Comparison of ENCODE assay signal across 27 cellular contexts in the genomic region with DNA sequence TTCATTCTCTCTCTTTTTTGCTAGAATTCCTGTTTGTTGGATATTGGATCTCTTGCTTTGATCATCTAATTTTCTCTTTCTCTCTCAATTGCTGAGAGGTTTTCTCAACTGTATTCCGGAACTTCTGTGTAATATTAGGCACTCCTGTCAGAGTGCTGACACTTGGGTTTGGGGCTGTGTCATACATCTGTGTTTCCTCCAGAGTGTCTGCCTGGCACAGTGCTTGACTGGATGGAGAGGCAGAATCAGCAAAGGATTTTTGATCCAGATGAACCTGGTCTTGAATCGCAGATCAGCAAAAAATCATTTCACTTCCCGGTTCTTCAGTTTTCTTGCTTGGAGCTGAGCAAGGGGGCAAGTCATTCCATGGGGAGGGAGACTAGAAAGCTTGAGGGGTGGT.
A peak's percentile ranks its signal among the peaks of the same experiment; 100 is the strongest.
DNase-seq lines count a peak whose midpoint lies in the region; ATAC-seq and TF ChIP-seq lines count a peak whose summit lies in the region.
"Had no signal": no experiment of that assay in that cellular context is flagged by ENCODE, and none has a peak within 500 bp of the region (broad histone marks: within the 10 kb centered on the region; RNA-seq: fewer than 3 reads in every experiment).

No MANE protein-coding gene starts in this region.

- H3K9me3 Mint-ChIP-seq in activated naive CD8-positive, alpha-beta T cell treated with anti-CD3 and anti-CD28 coated beads, Interleukin-2, amount 50 U/mL, for 24 hours = peaks cover 19% of the 10 kb centered on the region
- peaks cover 17% of the 10 kb centered on the region for H3K9me3 Mint-ChIP-seq in activated naive CD8-positive, alpha-beta T cell treated with anti-CD3 and anti-CD28 coated beads for 36 hours
- peaks cover 16 to 17% of the 10 kb centered on the region in 2 donors for H3K9me3 Mint-ChIP-seq in stimulated activated naive B cell treated with anti-CD40 and anti-IgM and Interleukin-4, amounts not matched to agents 10 μg/mL and 1 μg/mL and 100 μg/mL, for 72 hours

- no peak for TF ChIP-seq CTCF in OCI-LY3 (IDR thresholded peaks at IDR 0.05; ENCODE audit: low read depth, low read length)

- H4K20me1 ChIP-seq in OCI-LY3 (ENCODE audit: insufficient read depth, low read length) = no peaks in the 10 kb centered on the region

- no peaks in the 10 kb centered on the region for H3K79me2 ChIP-seq in OCI-LY3 (ENCODE audit: low read length)

- intact Hi-C loops in left ventricle myocardium superior (cut with micrococcal nuclease) = no loop called here

- ATAC-seq in activated naive CD8-positive, alpha-beta T cell treated with anti-CD3 and anti-CD28 coated beads, Interleukin-2, amount 50 U/mL, for 24 hours = no peak
- ATAC-seq in left ventricle myocardium superior (peak; percentile 74), SK-N-SH treated with all-trans-retinoic acid at 6 μM for 48 hours (no peak)
- no peak for ATAC-seq in stimulated activated naive B cell treated with anti-CD40 and anti-IgM and Interleukin-4, amounts not matched to agents 10 μg/mL and 1 μg/mL and 100 μg/mL, for 72 hours (replicated peaks)
- ATAC-seq: HCT116; naive thymus-derived CD4-positive, alpha-beta T cell; Panc1 had no signal

- H3K27ac ChIP-seq in OCI-LY3 (ENCODE audit: low read length) = peak overlapping the region; percentile 95; the same call in 1 of the 2 replicates
- H3K27ac ChIP-seq: suprapubic skin had no signal

- no peak for DNase-seq in activated naive CD8-positive, alpha-beta T cell treated with anti-CD3 and anti-CD28 coated beads, Interleukin-2, amount 50 U/mL, for 24 hours
- no peak for DNase-seq in activated naive CD8-positive, alpha-beta T cell treated with anti-CD3 and anti-CD28 coated beads for 36 hours
- DNase-seq in left ventricle myocardium superior = no peak
- no peak for DNase-seq in stimulated activated naive B cell treated with anti-CD40 and anti-IgM and Interleukin-4, amounts not matched to agents 10 μg/mL and 1 μg/mL and 100 μg/mL, for 72 hours
- no peak for DNase-seq in stimulated activated CD4-positive, alpha-beta T cell treated with anti-CD3 and anti-CD28 coated beads, Interleukin-4, amount 100 ng/mL, for 4 hours
- no peak for DNase-seq in pons (ENCODE audit: low spot score)
- DNase-seq: activated CD4-positive, alpha-beta T cell treated with anti-CD3 and anti-CD28 coated beads for 1 hour; activated naive CD8-positive, alpha-beta T cell treated with anti-CD3 and anti-CD28 coated beads, Interleukin-2, amount 10 ng/mL, durations not matched to agents 7 days and 5 days; caudate nucleus; DMS 273 treated with DMSO at 0.1 percent for 48 hours; effector memory CD4-positive, alpha-beta T cell; midbrain; naive thymus-derived CD4-positive, alpha-beta T cell; NCI-H1417 treated with DMSO at 0.1 percent for 48 hours; NCI-H2029 treated with DMSO at 0.1 percent for 48 hours; NCI-H526; NK-92 treated with Interleukin-12 subunit alpha and Interleukin-12 subunit beta, amount 100 ng/mL, for 24 hours; SHP77 treated with DMSO at 0.1 percent for 48 hours; stimulated activated naive CD4-positive, alpha-beta T cell had no signal

- H3K36me3 ChIP-seq in OCI-LY3 (replicated peaks; ENCODE audit: low read depth, low read length) = peaks cover 22% of the 10 kb centered on the region
- H3K36me3 ChIP-seq: suprapubic skin had no signal

- H3K27me3 ChIP-seq in OCI-LY3 (ENCODE audit: low read depth, low read length) = peaks cover 20% of the 10 kb centered on the region; the same call in 1 of the 2 replicates
- H3K27me3 ChIP-seq: suprapubic skin had no signal

- H3K27ac Mint-ChIP-seq in activated naive CD8-positive, alpha-beta T cell treated with anti-CD3 and anti-CD28 coated beads, Interleukin-2, amount 50 U/mL, for 24 hours = peak overlapping the region; percentile 3
- no peak overlapping the region for H3K27ac Mint-ChIP-seq in activated naive CD8-positive, alpha-beta T cell treated with anti-CD3 and anti-CD28 coated beads for 36 hours
- H3K27ac Mint-ChIP-seq in stimulated activated naive B cell treated with anti-CD40 and anti-IgM and Interleukin-4, amounts not matched to agents 10 μg/mL and 1 μg/mL and 100 μg/mL, for 72 hours = peak overlapping the region; percentile 62
- H3K27ac Mint-ChIP-seq: activated naive CD8-positive, alpha-beta T cell treated with anti-CD3 and anti-CD28 coated beads, Interleukin-2, amount 10 ng/mL, durations not matched to agents 7 days and 5 days; naive thymus-derived CD4-positive, alpha-beta T cell; progenitor cell of endocrine pancreas; T-helper 2 cell treated with Interferon-gamma antibody and Interleukin-4, amounts not matched to agents 5 μg/mL and 100 μg/mL, for 36 hours had no signal

- peaks cover 46% of the 10 kb centered on the region for H3K4me1 Mint-ChIP-seq in activated naive CD8-positive, alpha-beta T cell treated with anti-CD3 and anti-CD28 coated beads, Interleukin-2, amount 50 U/mL, for 24 hours
- peaks cover 28% of the 10 kb centered on the region for H3K4me1 Mint-ChIP-seq in activated naive CD8-positive, alpha-beta T cell treated with anti-CD3 and anti-CD28 coated beads for 36 hours
- H3K4me1 Mint-ChIP-seq in stimulated activated naive B cell treated with anti-CD40 and anti-IgM and Interleukin-4, amounts not matched to agents 10 μg/mL and 1 μg/mL and 100 μg/mL, for 72 hours = peaks cover 49 to 68% of the 10 kb centered on the region in 2 donors
- H3K4me1 Mint-ChIP-seq: activated naive CD8-positive, alpha-beta T cell treated with anti-CD3 and anti-CD28 coated beads, Interleukin-2, amount 10 ng/mL, durations not matched to agents 7 days and 5 days had no signal

- H3K9ac ChIP-seq in OCI-LY3 (ENCODE audit: low read length) = no peak overlapping the region

- no peaks in the 10 kb centered on the region for H3K27me3 Mint-ChIP-seq in activated naive CD8-positive, alpha-beta T cell treated with anti-CD3 and anti-CD28 coated beads, Interleukin-2, amount 50 U/mL, for 24 hours
- no peaks in the 10 kb centered on the region for H3K27me3 Mint-ChIP-seq in activated naive CD8-positive, alpha-beta T cell treated with anti-CD3 and anti-CD28 coated beads for 36 hours
- H3K27me3 Mint-ChIP-seq in stimulated activated naive B cell treated with anti-CD40 and anti-IgM and Interleukin-4, amounts not matched to agents 10 μg/mL and 1 μg/mL and 100 μg/mL, for 72 hours = no peaks in the 10 kb centered on the region
- H3K27me3 Mint-ChIP-seq: activated naive CD8-positive, alpha-beta T cell treated with anti-CD3 and anti-CD28 coated beads, Interleukin-2, amount 10 ng/mL, durations not matched to agents 7 days and 5 days had no signal

- peaks cover 37% of the 10 kb centered on the region; the same call in 1 of the 2 replicates for H3K9me3 ChIP-seq in OCI-LY3 (ENCODE audit: insufficient read depth, low read length)
- H3K9me3 ChIP-seq: suprapubic skin had no signal

- H2AFZ ChIP-seq in OCI-LY3 (ENCODE audit: low read depth, low read length) = no peak overlapping the region

- peaks cover 52% of the 10 kb centered on the region for H3K4me1 ChIP-seq in OCI-LY3 (ENCODE audit: low read length)
- H3K4me1 ChIP-seq: suprapubic skin had no signal

- H3K4me2 ChIP-seq in OCI-LY3 (ENCODE audit: low read length) = peak overlapping the region; percentile 95

- no peak overlapping the region for H3K4me3 ChIP-seq in OCI-LY3 (ENCODE audit: low read length)
- H3K4me3 ChIP-seq: coronary artery, suprapubic skin had no signal

- peaks cover 12% of the 10 kb centered on the region for H3K36me3 Mint-ChIP-seq in activated naive CD8-positive, alpha-beta T cell treated with anti-CD3 and anti-CD28 coated beads, Interleukin-2, amount 50 U/mL, for 24 hours (ENCODE audit: low read depth)
- peaks cover 22% of the 10 kb centered on the region for H3K36me3 Mint-ChIP-seq in activated naive CD8-positive, alpha-beta T cell treated with anti-CD3 and anti-CD28 coated beads for 36 hours
- peaks cover 7 to 16% of the 10 kb centered on the region in 2 donors for H3K36me3 Mint-ChIP-seq in stimulated activated naive B cell treated with anti-CD40 and anti-IgM and Interleukin-4, amounts not matched to agents 10 μg/mL and 1 μg/mL and 100 μg/mL, for 72 hours

- no peak overlapping the region for H3K4me3 Mint-ChIP-seq in activated naive CD8-positive, alpha-beta T cell treated with anti-CD3 and anti-CD28 coated beads, Interleukin-2, amount 50 U/mL, for 24 hours
- no peak overlapping the region for H3K4me3 Mint-ChIP-seq in activated naive CD8-positive, alpha-beta T cell treated with anti-CD3 and anti-CD28 coated beads for 36 hours
- H3K4me3 Mint-ChIP-seq in stimulated activated naive B cell treated with anti-CD40 and anti-IgM and Interleukin-4, amounts not matched to agents 10 μg/mL and 1 μg/mL and 100 μg/mL, for 72 hours = peak overlapping the region in 1 of 2 donors; percentile 3
- H3K4me3 Mint-ChIP-seq: activated naive CD8-positive, alpha-beta T cell treated with anti-CD3 and anti-CD28 coated beads, Interleukin-2, amount 10 ng/mL, durations not matched to agents 7 days and 5 days; naive thymus-derived CD4-positive, alpha-beta T cell; T-helper 2 cell treated with Interferon-gamma antibody and Interleukin-4, amounts not matched to agents 5 μg/mL and 100 μg/mL, for 36 hours had no signal

TF ChIP-seq in SK-N-SH treated with all-trans-retinoic acid at 6 μM for 48 hours, 23 proteins besides CTCF, POLR2A, EP300 and RAD21 (continues in another document):
- TF ChIP-seq ARNTL (CRISPR knock-in tag; IDR thresholded peaks at IDR 0.05; ENCODE audit: borderline replicate concordance, low read depth) (no peak), ZNF8 (CRISPR knock-in tag; IDR thresholded peaks at IDR 0.05) (no peak), TOX (CRISPR knock-in tag; IDR thresholded peaks at IDR 0.05; ENCODE audit: borderline replicate concordance) (no peak), GLIS3 (CRISPR knock-in tag; IDR thresholded peaks at IDR 0.05) (no peak), CSDC2 (CRISPR knock-in tag; IDR thresholded peaks at IDR 0.05) (no peak), RARB (CRISPR knock-in tag; IDR thresholded peaks at IDR 0.05) (no peak), OSR1 (CRISPR knock-in tag; IDR thresholded peaks at IDR 0.05) (no peak), ZFP30 (CRISPR knock-in tag; IDR thresholded peaks at IDR 0.05) (no peak), ZFP3 (CRISPR knock-in tag; IDR thresholded peaks at IDR 0.05) (no peak), ESRRG (CRISPR knock-in tag; IDR thresholded peaks at IDR 0.05) (no peak), PPARA (CRISPR knock-in tag; IDR thresholded peaks at IDR 0.05; ENCODE audit: borderline replicate concordance) (no peak)
- TF ChIP-seq, protein P1, sequence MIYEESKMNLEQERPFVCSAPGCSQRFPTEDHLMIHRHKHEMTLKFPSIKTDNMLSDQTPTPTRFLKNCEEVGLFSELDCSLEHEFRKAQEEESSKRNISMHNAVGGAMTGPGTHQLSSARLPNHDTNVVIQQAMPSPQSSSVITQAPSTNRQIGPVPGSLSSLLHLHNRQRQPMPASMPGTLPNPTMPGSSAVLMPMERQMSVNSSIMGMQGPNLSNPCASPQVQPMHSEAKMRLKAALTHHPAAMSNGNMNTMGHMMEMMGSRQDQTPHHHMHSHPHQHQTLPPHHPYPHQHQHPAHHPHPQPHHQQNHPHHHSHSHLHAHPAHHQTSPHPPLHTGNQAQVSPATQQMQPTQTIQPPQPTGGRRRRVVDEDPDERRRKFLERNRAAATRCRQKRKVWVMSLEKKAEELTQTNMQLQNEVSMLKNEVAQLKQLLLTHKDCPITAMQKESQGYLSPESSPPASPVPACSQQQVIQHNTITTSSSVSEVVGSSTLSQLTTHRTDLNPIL (CRISPR knock-in tag; IDR thresholded peaks at IDR 0.05; ENCODE audit: low read depth) = no peak
